In genomic region chr7:107712906-107713305, GRCh38 we compare ENCODE assay signal across 37 cellular contexts. TPM values are rescaled to one million over a fixed set of nuclear protein-coding genes. Genes with fewer than 3 reads are reported as not detected.
"Had no signal": no experiment of that assay in that cellular context is flagged by ENCODE, and none has a peak within 500 bp of the region (broad histone marks: within the 10 kb centered on the region; RNA-seq: fewer than 3 reads in every experiment).

No MANE protein-coding gene starts in this region.

- H3K4me1 Mint-ChIP-seq: activated CD4-positive, alpha-beta memory T cell treated with anti-CD3 and anti-CD28 coated beads, Interleukin-2, amount 10 ng/mL, durations not matched to agents 7 days and 5 days; activated CD8-positive, alpha-beta memory T cell treated with anti-CD3 and anti-CD28 coated beads, Interleukin-2, amount 10 ng/mL, durations not matched to agents 7 days and 5 days; activated naive CD8-positive, alpha-beta T cell treated with anti-CD3 and anti-CD28 coated beads for 36 hours; activated T-helper 17 cell treated with anti-CD3 and anti-CD28 coated beads, Interleukin-2, amount 50 U/mL, for 72 hours had no signal

- H3K27me3 ChIP-seq: brain microvascular endothelial cell, Peyer's patch had no signal

- ATAC-seq: activated CD8-positive, alpha-beta memory T cell treated with anti-CD3 and anti-CD28 coated beads, Interleukin-2, amount 10 ng/mL, durations not matched to agents 7 days and 5 days; activated T-helper 17 cell treated with anti-CD3 and anti-CD28 coated beads, Interleukin-2, amount 50 U/mL, for 72 hours; PC-3 had no signal

- H3K27ac ChIP-seq: brain microvascular endothelial cell, Peyer's patch, VCaP had no signal

- H3K9me3 Mint-ChIP-seq: activated CD4-positive, alpha-beta memory T cell treated with anti-CD3 and anti-CD28 coated beads, Interleukin-2, amount 10 ng/mL, durations not matched to agents 7 days and 5 days; activated naive CD8-positive, alpha-beta T cell treated with anti-CD3 and anti-CD28 coated beads for 36 hours; activated T-helper 17 cell treated with anti-CD3 and anti-CD28 coated beads, Interleukin-2, amount 50 U/mL, for 72 hours had no signal

- H3K4me1 ChIP-seq: Peyer's patch had no signal

- H3K4me3 ChIP-seq: Peyer's patch had no signal

- H3K36me3 Mint-ChIP-seq: activated naive CD8-positive, alpha-beta T cell treated with anti-CD3 and anti-CD28 coated beads for 36 hours had no signal

- DNase-seq: activated CD4-positive, alpha-beta memory T cell treated with anti-CD3 and anti-CD28 coated beads, Interleukin-2, amount 10 ng/mL, durations not matched to agents 7 days and 5 days; activated CD4-positive, alpha-beta T cell treated with anti-CD3 and anti-CD28 coated beads for 1 hour; activated CD4-positive, alpha-beta T cell treated with anti-CD3 and anti-CD28 coated beads for 48 hours; activated CD4-positive, CD25-positive, alpha-beta regulatory T cell; activated CD8-positive, alpha-beta memory T cell treated with anti-CD3 and anti-CD28 coated beads for 24 hours; activated CD8-positive, alpha-beta memory T cell treated with anti-CD3 and anti-CD28 coated beads, Interleukin-2, amount 10 ng/mL, durations not matched to agents 7 days and 5 days; activated CD8-positive, alpha-beta memory T cell treated with anti-CD3 and anti-CD28 coated beads, Interleukin-2, amount 50 U/mL, for 48 hours; activated effector memory CD4-positive, alpha-beta T cell treated with anti-CD3 and anti-CD28 coated beads, Interleukin-2, amount 50 U/mL, for 16 hours; activated naive CD4-positive, alpha-beta T cell; activated naive CD4-positive, alpha-beta T cell treated with anti-CD3 and anti-CD28 coated beads, Interleukin-2, amount 50 U/mL, for 16 hours; activated naive CD8-positive, alpha-beta T cell treated with anti-CD3 and anti-CD28 coated beads for 36 hours; activated T-cell treated with anti-CD3 and anti-CD28 coated beads, Interleukin-2, amount 50 U/mL, for 48 hours; amniotic stem cell; aorta; brain microvascular endothelial cell; Kasumi-1; KG1; MM.1S; MV-4-11; NCI-H1092; NCI-H1436 treated with DMSO at 0.1 percent for 48 hours; NCI-H1694 treated with DMSO at 0.1 percent for 48 hours; NCI-H2029; NCI-H510A; NCI-H526; NCI-H748 treated with DMSO at 0.1 percent for 48 hours; NK-92 treated with Interleukin-12 subunit alpha and Interleukin-12 subunit beta, amount 100 ng/mL, for 24 hours; PC-3; Peyer's patch; Right ventricle myocardium superior; RPMI8226; SW 1271; T-helper 1 cell; T-helper 2 cell; T-helper 9 cell had no signal

- H3K27me3 Mint-ChIP-seq: activated CD4-positive, alpha-beta memory T cell treated with anti-CD3 and anti-CD28 coated beads, Interleukin-2, amount 10 ng/mL, durations not matched to agents 7 days and 5 days; activated CD8-positive, alpha-beta memory T cell treated with anti-CD3 and anti-CD28 coated beads, Interleukin-2, amount 10 ng/mL, durations not matched to agents 7 days and 5 days; activated naive CD8-positive, alpha-beta T cell treated with anti-CD3 and anti-CD28 coated beads for 36 hours had no signal

- H3K36me3 ChIP-seq: brain microvascular endothelial cell, Peyer's patch had no signal

- H3K9me3 ChIP-seq: Peyer's patch had no signal

- H3K27ac Mint-ChIP-seq: activated CD4-positive, alpha-beta memory T cell treated with anti-CD3 and anti-CD28 coated beads, Interleukin-2, amount 10 ng/mL, durations not matched to agents 7 days and 5 days; activated CD8-positive, alpha-beta memory T cell treated with anti-CD3 and anti-CD28 coated beads, Interleukin-2, amount 10 ng/mL, durations not matched to agents 7 days and 5 days; activated naive CD8-positive, alpha-beta T cell treated with anti-CD3 and anti-CD28 coated beads for 36 hours; activated T-helper 17 cell treated with anti-CD3 and anti-CD28 coated beads, Interleukin-2, amount 50 U/mL, for 72 hours had no signal

- H3K4me3 Mint-ChIP-seq: activated CD4-positive, alpha-beta memory T cell treated with anti-CD3 and anti-CD28 coated beads, Interleukin-2, amount 10 ng/mL, durations not matched to agents 7 days and 5 days; activated CD8-positive, alpha-beta memory T cell treated with anti-CD3 and anti-CD28 coated beads, Interleukin-2, amount 10 ng/mL, durations not matched to agents 7 days and 5 days; activated naive CD8-positive, alpha-beta T cell treated with anti-CD3 and anti-CD28 coated beads for 36 hours; activated T-helper 17 cell treated with anti-CD3 and anti-CD28 coated beads, Interleukin-2, amount 50 U/mL, for 72 hours had no signal

RNA-seq across cellular contexts. Expression of gene SLC26A4, which starts 52.3 kb away (rescaled TPM):
- total RNA-seq: PC-3 had no signal
